10 cellular contexts compared by ENCODE assay signal in the genomic region with DNA sequence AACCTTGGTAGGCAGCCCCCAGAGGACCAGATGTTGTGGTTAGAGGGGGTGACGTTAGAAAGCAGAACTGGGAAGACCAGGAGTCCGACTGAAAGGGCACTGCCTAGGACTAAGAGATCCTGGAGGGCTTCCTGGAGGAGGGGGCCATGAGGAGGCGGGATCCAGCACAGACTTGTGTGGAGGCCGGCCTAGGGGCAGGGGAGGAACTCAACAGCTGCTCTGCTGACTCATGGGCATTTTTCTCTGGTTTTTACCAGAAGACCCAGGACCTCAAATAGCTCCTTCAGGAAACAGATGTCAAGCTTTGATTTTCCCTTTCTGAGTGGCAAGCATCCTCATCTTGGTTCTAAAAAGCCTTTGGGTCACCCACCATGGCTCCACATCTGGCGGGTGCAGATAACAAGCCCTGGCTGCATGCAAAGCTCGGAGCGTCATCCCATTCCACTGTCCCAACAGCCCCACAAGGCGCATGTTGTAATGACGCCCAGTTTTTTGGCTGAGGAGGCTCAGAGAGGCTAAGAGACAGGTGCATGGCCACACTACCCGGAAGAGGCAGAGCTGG. TPM values are rescaled to one million over a fixed set of nuclear protein-coding genes. Genes with fewer than 3 reads are reported as not detected.
DNase-seq lines count a peak whose midpoint lies in the region; ATAC-seq and TF ChIP-seq lines count a peak whose summit lies in the region.
"Had no signal": no experiment of that assay in that cellular context is flagged by ENCODE, and none has a peak within 500 bp of the region (broad histone marks: within the 10 kb centered on the region; RNA-seq: fewer than 3 reads in every experiment).

No MANE protein-coding gene starts in this region.

- peak; percentile 46 for DNase-seq in activated naive CD4-positive, alpha-beta T cell treated with anti-CD3 and anti-CD28 coated beads for 36 hours
- no peak for DNase-seq in activated naive CD4-positive, alpha-beta T cell (lab: John Stamatoyannopoulos, UW)
- DNase-seq in SJCRH30, result peak; percentile 64 to 65
- DNase-seq in endothelial cell (ENCODE audit: low spot score), result peak; percentile 19
- no peak for DNase-seq in RKO (ENCODE audit: low spot score)
- DNase-seq: AML-193 had no signal

- H3K4me3 ChIP-seq in SJCRH30, result no peak overlapping the region

- H3K9me3 ChIP-seq in SJCRH30 (replicated peaks), result no peaks in the 10 kb centered on the region

- peaks cover 59% of the 10 kb centered on the region for H3K4me1 Mint-ChIP-seq in activated naive CD4-positive, alpha-beta T cell treated with anti-CD3 and anti-CD28 coated beads for 36 hours (ENCODE audit: low read depth)
- H3K4me1 Mint-ChIP-seq in endothelial cell (ENCODE audit: unreplicated experiment), result peaks cover 3% of the 10 kb centered on the region
- H3K4me1 Mint-ChIP-seq in stimulated activated naive CD8-positive, alpha-beta T cell treated with anti-CD3 and anti-CD28 coated beads, Interleukin-15, Interleukin-2, amounts not matched to agents 100 ng/mL and 50 ng/mL, for 24 hours (ENCODE audit: low read depth), result peaks cover 75% of the 10 kb centered on the region

- CTCF ChIA-PET in activated naive CD4-positive, alpha-beta T cell treated with anti-CD3 and anti-CD28 coated beads for 36 hours (lab: Charles Lee), result interaction anchor here (1.4 kb wide), 1 partner anchor 13 kb away, joined by 3 read pairs; no protein-coding TSS in a partner anchor

- H3K27ac ChIP-seq in SJCRH30, result peak overlapping the region; percentile 62

- H3K36me3 Mint-ChIP-seq in activated naive CD4-positive, alpha-beta T cell treated with anti-CD3 and anti-CD28 coated beads for 36 hours (ENCODE audit: low read depth), result peaks cover 85% of the 10 kb centered on the region
- no peaks in the 10 kb centered on the region for H3K36me3 Mint-ChIP-seq in endothelial cell (ENCODE audit: low read depth, unreplicated experiment)
- peaks cover 91% of the 10 kb centered on the region for H3K36me3 Mint-ChIP-seq in stimulated activated naive CD8-positive, alpha-beta T cell treated with anti-CD3 and anti-CD28 coated beads, Interleukin-15, Interleukin-2, amounts not matched to agents 100 ng/mL and 50 ng/mL, for 24 hours (ENCODE audit: low read depth)

- TF ChIP-seq CTCF in endothelial cell (IDR thresholded peaks at IDR 0.05; ENCODE audit: unreplicated experiment), result no peak

- ATAC-seq in HG03097 (IDR thresholded peaks at IDR 0.05; ENCODE audit: low FRiP score, unreplicated experiment) (no peak), GM18498 (IDR thresholded peaks at IDR 0.05; ENCODE audit: unreplicated experiment) (no peak)

- H3K27me3 ChIP-seq in SJCRH30, result no peaks in the 10 kb centered on the region

- peaks cover 11% of the 10 kb centered on the region for H3K4me1 ChIP-seq in SJCRH30

- no peak overlapping the region for H3K4me3 Mint-ChIP-seq in activated naive CD4-positive, alpha-beta T cell treated with anti-CD3 and anti-CD28 coated beads for 36 hours
- H3K4me3 Mint-ChIP-seq in endothelial cell (ENCODE audit: unreplicated experiment), result no peak overlapping the region
- peak overlapping the region; percentile 30 for H3K4me3 Mint-ChIP-seq in stimulated activated naive CD8-positive, alpha-beta T cell treated with anti-CD3 and anti-CD28 coated beads, Interleukin-15, Interleukin-2, amounts not matched to agents 100 ng/mL and 50 ng/mL, for 24 hours
- H3K4me3 Mint-ChIP-seq: neural crest cell had no signal

- H3K36me3 ChIP-seq in SJCRH30, result peaks cover 13% of the 10 kb centered on the region

- intact Hi-C loops in activated naive CD4-positive, alpha-beta T cell treated with anti-CD3 and anti-CD28 coated beads for 36 hours (cut with micrococcal nuclease), result no loop called here

- H3K9me3 Mint-ChIP-seq in activated naive CD4-positive, alpha-beta T cell treated with anti-CD3 and anti-CD28 coated beads for 36 hours, result no peaks in the 10 kb centered on the region
- no peaks in the 10 kb centered on the region for H3K9me3 Mint-ChIP-seq in endothelial cell (ENCODE audit: unreplicated experiment)
- H3K9me3 Mint-ChIP-seq in stimulated activated naive CD8-positive, alpha-beta T cell treated with anti-CD3 and anti-CD28 coated beads, Interleukin-15, Interleukin-2, amounts not matched to agents 100 ng/mL and 50 ng/mL, for 24 hours, result no peaks in the 10 kb centered on the region
- H3K9me3 Mint-ChIP-seq: neural crest cell had no signal

- peak overlapping the region; percentile 86 for H3K27ac Mint-ChIP-seq in activated naive CD4-positive, alpha-beta T cell treated with anti-CD3 and anti-CD28 coated beads for 36 hours
- no peak overlapping the region for H3K27ac Mint-ChIP-seq in endothelial cell (ENCODE audit: unreplicated experiment)
- H3K27ac Mint-ChIP-seq in stimulated activated naive CD8-positive, alpha-beta T cell treated with anti-CD3 and anti-CD28 coated beads, Interleukin-15, Interleukin-2, amounts not matched to agents 100 ng/mL and 50 ng/mL, for 24 hours, result peak overlapping the region; percentile 76

- no peaks in the 10 kb centered on the region for H3K27me3 Mint-ChIP-seq in activated naive CD4-positive, alpha-beta T cell treated with anti-CD3 and anti-CD28 coated beads for 36 hours (ENCODE audit: low read depth)
- no peaks in the 10 kb centered on the region for H3K27me3 Mint-ChIP-seq in endothelial cell (ENCODE audit: unreplicated experiment)
- no peaks in the 10 kb centered on the region for H3K27me3 Mint-ChIP-seq in stimulated activated naive CD8-positive, alpha-beta T cell treated with anti-CD3 and anti-CD28 coated beads, Interleukin-15, Interleukin-2, amounts not matched to agents 100 ng/mL and 50 ng/mL, for 24 hours

RNA-seq across cellular contexts. Expression of gene IL21R, which starts 29.0 kb away (rescaled TPM):
- 10 to 100 TPM; 93.8 to 99.2 TPM for total RNA-seq in activated naive CD4-positive, alpha-beta T cell treated with anti-CD3 and anti-CD28 coated beads for 36 hours
- 3.8 and 4.6 TPM in 2 replicates for total RNA-seq in SJCRH30 (2014; rRNA removed; shearing (Covaris generic))
- not detected for total RNA-seq in endothelial cell (ENCODE audit: unreplicated experiment)

Comparison
In these comparisons a context has a peak if more than half of its experiments do, and no peak if none do; other contexts are left out.
1. DNase-seq: peak in activated naive CD4-positive, alpha-beta T cell treated with anti-CD3 and anti-CD28 coated beads for 36 hours (single experiment), SJCRH30 (2 of 2) and endothelial cell (single experiment); none in activated naive CD4-positive, alpha-beta T cell (0 of 4) and RKO (single experiment).
2. RNA of gene IL21R, which starts 29.0 kb away (total RNA-seq): 93.8 to 99.2 TPM in activated naive CD4-positive, alpha-beta T cell treated with anti-CD3 and anti-CD28 coated beads for 36 hours; 3.8 to 4.6 TPM in SJCRH30 and not detected in endothelial cell (single experiment); every median in the first group is over 10 times any median in the second.